10 cellular contexts compared by ENCODE assay signal in genomic region chr13:109243311-109243951, GRCh38.
A peak's percentile ranks its signal among the peaks of the same experiment; 100 is the strongest.
DNase-seq lines count a peak whose midpoint lies in the region; ATAC-seq, FAIRE-seq and TF ChIP-seq lines count a peak whose summit lies in the region.
"Had no signal": no experiment of that assay in that cellular context is flagged by ENCODE, and none has a peak within 500 bp of the region (broad histone marks: within the 10 kb centered on the region; RNA-seq: fewer than 3 reads in every experiment).

No MANE protein-coding gene starts in this region.

- H3K27me3 ChIP-seq in MG63 = no peaks in the 10 kb centered on the region
- H3K27me3 ChIP-seq in lung (ENCODE audit: control insufficient read depth, insufficient read depth) = no peaks in the 10 kb centered on the region

- FAIRE-seq in A549 (lab: Jason Lieb, UNC) = peak; percentile 43

- H3K27ac ChIP-seq in A549 (peak overlapping the region; percentile 81 to 88), cingulate gyrus (ENCODE audit: low read depth, low read length) (peak overlapping the region; percentile 44), lung (ENCODE audit: low read depth in 1 of 2, low read length in 1 of 2) (peak overlapping the region; percentile 47 to 89)

- peaks cover 17% of the 10 kb centered on the region for H3K4me1 ChIP-seq in A549
- peaks cover 2 to 4% of the 10 kb centered on the region in 2 donors for H3K4me1 ChIP-seq in lung (ENCODE audit: control insufficient read depth in 2 of 2, insufficient read depth in 2 of 2, low read length in 2 of 2)

- ATAC-seq in A549 (peak; percentile 94 to 96), lung (ENCODE audit: insufficient read depth, low FRiP score) (peak; percentile 58)

- no peak for TF ChIP-seq EP300 in A549 (IDR thresholded peaks at IDR 0.05)

- CTCF ChIA-PET in A549 (lab: Yijun Ruan, JAX) = interaction anchor here (0.8 to 1.4 kb wide), 2 partner anchors 8 to 97 kb away, joined by 3 read pairs; no protein-coding TSS in a partner anchor

- H3K36me3 ChIP-seq in MG63 (no peaks in the 10 kb centered on the region), lung (ENCODE audit: control insufficient read depth in 2 of 2, insufficient read depth in 2 of 2, low read length in 2 of 2) (no peaks in the 10 kb centered on the region)

- peak; percentile 33 to 64 for DNase-seq in A549 (ENCODE audit: low read depth in 1 of 2, low spot score in 1 of 2)
- peak; percentile 11 for DNase-seq in MG63
- DNase-seq in lung (ENCODE audit: low spot score) = no peak
- DNase-seq in activated naive CD4-positive, alpha-beta T cell treated with Interleukin-2 at 50 U/mL for 16 hours = no peak
- DNase-seq in SKM-1 (lab: John Stamatoyannopoulos, UW; ENCODE audit: unreplicated experiment) = no peak
- DNase-seq in dermis blood vessel endothelial cell = no peak
- DNase-seq in stimulated activated CD8-positive, alpha-beta memory T cell treated with anti-CD3 and anti-CD28 coated beads, Interleukin-4, amount 100 ng/mL, for 48 hours = no peak
- DNase-seq: immature natural killer cell, NCI-H1694 treated with DMSO at 0.1 percent for 48 hours had no signal

- peak overlapping the region; percentile 78 for H3K4me2 ChIP-seq in A549

- TF ChIP-seq POLR2A in A549 (IDR thresholded peaks at IDR 0.05; ENCODE audit: low read length) = no peak

- POLR2A ChIA-PET in A549 (lab: Yijun Ruan, JAX) = no interaction called here

- 5% methylated on average over 9 of the region's 9 CpGs for WGBS in A549 (ENCODE audit: missing lambda C conversion rate)
- WGBS in lung, 2 donors = 17 to 19% methylated on average over 9 of the region's 9 CpGs

- peaks cover 16% of the 10 kb centered on the region; the same call in 2 of the 3 replicates for H3K9me3 ChIP-seq in A549
- no peaks in the 10 kb centered on the region; the same call in 1 of the 2 replicates for H3K9me3 ChIP-seq in MG63
- no peaks in the 10 kb centered on the region for H3K9me3 ChIP-seq in lung (ENCODE audit: control insufficient read depth in 2 of 2, insufficient read depth in 1 of 2, low read length in 1 of 2)

- H3K4me3 ChIP-seq in A549 (0 out of 3 replicates have a peak overlapping the region, but pooled peaks have one; percentile 1), MG63 (no peak overlapping the region), lung (no peak overlapping the region)

- TF ChIP-seq CTCF in A549 (IDR thresholded peaks at IDR 0.05) (no peak), lung (IDR thresholded peaks at IDR 0.05; ENCODE audit: control extremely low read depth, extremely low read depth) (no peak)

- TF ChIP-seq RAD21 in A549 (conservative IDR thresholded peaks at IDR 0.05 in 1 of 2, IDR thresholded peaks at IDR 0.05 in 1 of 2) = no peak

TF ChIP-seq in A549, 52 proteins besides CTCF, POLR2A, EP300 and RAD21:
- TF ChIP-seq FOSL2 (IDR thresholded peaks at IDR 0.05) (no peak), FOSL2 (CRISPR knock-in tag; IDR thresholded peaks at IDR 0.05) (peak; percentile 67), MAFK (IDR thresholded peaks at IDR 0.05; ENCODE audit: partially characterized antibody) (peak; percentile 92), RFX5 (IDR thresholded peaks at IDR 0.05) (no peak), JUN (IDR thresholded peaks at IDR 0.05) (0 out of 5 replicates have a peak, but pooled peaks of 1 of the 2 experiments have one; percentile 33), NFE2L2 (conservative IDR thresholded peaks at IDR 0.05; ENCODE audit: low read length) (peak; percentile 73), ZNF302 (CRISPR knock-in tag; IDR thresholded peaks at IDR 0.05) (no peak), HOXB13 (CRISPR knock-in tag; IDR thresholded peaks at IDR 0.05; ENCODE audit: low read depth) (no peak)
- TF ChIP-seq, protein P1, sequence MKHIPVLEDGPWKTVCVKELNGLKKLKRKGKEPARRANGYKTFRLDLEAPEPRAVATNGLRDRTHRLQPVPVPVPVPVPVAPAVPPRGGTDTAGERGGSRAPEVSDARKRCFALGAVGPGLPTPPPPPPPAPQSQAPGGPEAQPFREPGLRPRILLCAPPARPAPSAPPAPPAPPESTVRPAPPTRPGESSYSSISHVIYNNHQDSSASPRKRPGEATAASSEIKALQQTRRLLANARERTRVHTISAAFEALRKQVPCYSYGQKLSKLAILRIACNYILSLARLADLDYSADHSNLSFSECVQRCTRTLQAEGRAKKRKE (CRISPR knock-in tag; IDR thresholded peaks at IDR 0.05; ENCODE audit: low read depth) = no peak

Comparison
In these comparisons a context has a peak if more than half of its experiments do, and no peak if none do; other contexts are left out.
1. DNase-seq: peak in A549 (2 of 2) and MG63 (single experiment); none in lung (single experiment), activated naive CD4-positive, alpha-beta T cell treated with Interleukin-2 at 50 U/mL for 16 hours (single experiment), SKM-1 (single experiment), dermis blood vessel endothelial cell (single experiment) and stimulated activated CD8-positive, alpha-beta memory T cell treated with anti-CD3 and anti-CD28 coated beads, Interleukin-4, amount 100 ng/mL, for 48 hours (single experiment).
2. Peak in every context shown above with its lines, with median percentiles within 50 percentile points of each other: H3K27ac ChIP-seq.